ENCODE assay signal across 8 cellular contexts in genomic region chr14:57486767-57487379, GRCh38. TPM values are rescaled to one million over a fixed set of nuclear protein-coding genes. Genes with fewer than 3 reads are reported as not detected.
A peak's percentile ranks its signal among the peaks of the same experiment; 100 is the strongest.
DNase-seq lines count a peak whose midpoint lies in the region; ATAC-seq and TF ChIP-seq lines count a peak whose summit lies in the region.

No MANE protein-coding gene starts in this region.

- TF ChIP-seq CTCF in AG09319 (IDR thresholded peaks at IDR 0.05; ENCODE audit: low read depth, low read length): peak; percentile 68

- DNase-seq in AG09319 (ENCODE audit: extremely low read depth, low read depth) (peak; percentile 4), HCEC 1CT (peak; percentile 43), NCI-H345 treated with DMSO at 0.1 percent for 48 hours (lab: John Stamatoyannopoulos, UW; ENCODE audit: unreplicated experiment) (peak; percentile 36), cerebellum (ENCODE audit: low spot score) (peak; percentile 70), lung microvascular endothelial cell (ENCODE audit: low read depth in 2 of 2) (peak; percentile 50 to 51)
- DNase-seq in activated naive CD4-positive, alpha-beta T cell (lab: John Stamatoyannopoulos, UW): no peak

- ATAC-seq in HG03025 (IDR thresholded peaks at IDR 0.05; ENCODE audit: low FRiP score, unreplicated experiment): no peak
- no peak for ATAC-seq in GM21619 (IDR thresholded peaks at IDR 0.05; ENCODE audit: unreplicated experiment)

RNA-seq across cellular contexts. Expression of gene CCDC198, which starts 6.8 kb away (rescaled TPM):
- total RNA-seq in cerebellum (5.4 TPM), lung microvascular endothelial cell (not detected in 2 replicates)

Comparison
In these comparisons a context has a peak if more than half of its experiments do, and no peak if none do; other contexts are left out.
1. DNase-seq: peak in AG09319 (single experiment), HCEC 1CT (single experiment), NCI-H345 treated with DMSO at 0.1 percent for 48 hours (single experiment), cerebellum (single experiment) and lung microvascular endothelial cell (2 of 2); none in activated naive CD4-positive, alpha-beta T cell (0 of 4).